ENCODE assay signal across 1 cellular context in genomic region chr17:40443196-40443987, GRCh38.
A peak's percentile ranks its signal among the peaks of the same experiment; 100 is the strongest.
TF ChIP-seq lines count a peak whose summit lies in the region.

TSS of gene IGFBP4 (plus strand) at chr17:40443450. CDS start at chr17:40443736, 286 bp downstream.

TF ChIP-seq in HEK293, 187 proteins besides CTCF, POLR2A, EP300 and RAD21 (continued from another document):
- TF ChIP-seq HIC1 (tag by site-specific recombination; IDR thresholded peaks at IDR 0.05) (peak; percentile 57; the same call in 1 of the 2 replicates), ZBTB8A (tag by site-specific recombination; IDR thresholded peaks at IDR 0.05) (peak; percentile 86), ZNF776 (tag by site-specific recombination; IDR thresholded peaks at IDR 0.05; ENCODE audit: borderline replicate concordance) (no peak), KLF10 (tag by site-specific recombination; IDR thresholded peaks at IDR 0.05) (no peak), ZNF530 (tag by site-specific recombination; IDR thresholded peaks at IDR 0.05; ENCODE audit: low read depth) (no peak), ZNF660 (tag by site-specific recombination; IDR thresholded peaks at IDR 0.05) (no peak), GLIS2 (tag by site-specific recombination; IDR thresholded peaks at IDR 0.05) (peak; percentile 83)
